ENCODE assay signal across 14 cellular contexts in the genomic region with DNA sequence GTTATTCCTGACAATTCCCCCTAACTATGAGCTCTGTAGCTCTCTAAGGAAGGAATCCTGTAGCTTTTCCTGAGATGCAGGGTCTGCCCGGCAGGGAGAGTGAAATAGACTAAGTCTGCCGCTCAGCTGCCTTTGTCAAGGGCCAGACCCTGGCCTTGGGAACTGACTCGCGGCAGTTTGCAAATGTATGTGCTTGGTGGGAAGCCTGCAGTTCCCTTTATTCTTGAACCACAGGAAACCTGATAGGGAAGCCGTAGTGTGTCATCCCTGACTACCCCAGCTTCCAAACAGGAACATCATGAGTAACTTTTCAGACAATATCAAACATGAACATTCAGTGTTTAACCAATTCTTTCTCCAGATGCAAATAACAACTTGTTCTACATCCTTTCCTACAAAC.
DNase-seq lines count a peak whose midpoint lies in the region; ATAC-seq, FAIRE-seq and TF ChIP-seq lines count a peak whose summit lies in the region.
"Had no signal": no experiment of that assay in that cellular context is flagged by ENCODE, and none has a peak within 500 bp of the region (broad histone marks: within the 10 kb centered on the region; RNA-seq: fewer than 3 reads in every experiment).

No MANE protein-coding gene starts in this region.

- ATAC-seq in HG02610 (IDR thresholded peaks at IDR 0.05; ENCODE audit: unreplicated experiment): no peak
- ATAC-seq: GM12878 had no signal

- H2BK5ac ChIP-seq in H1 (ENCODE audit: low read depth, low read length): no peak overlapping the region

- H3K79me1 ChIP-seq in H1 (ENCODE audit: low read depth, low read length): no peaks in the 10 kb centered on the region

- no peak for TF ChIP-seq POLR2A in H1 (IDR thresholded peaks at IDR 0.05; ENCODE audit: control extremely low read depth in 1 of 2, low read depth in 2 of 2, low read length in 2 of 2)

- H4K20me1 ChIP-seq in H1 (replicated peaks in 1 of 2; ENCODE audit: control insufficient read depth in 1 of 2, insufficient read depth in 2 of 2, low read length in 2 of 2): no peaks in the 10 kb centered on the region

- TF ChIP-seq CTCF in H1 (IDR thresholded peaks at IDR 0.05; ENCODE audit: control extremely low read depth in 1 of 3, insufficient read depth in 1 of 3, low read depth in 1 of 3, low read length in 3 of 3): no peak

- H3K4me1 ChIP-seq in NT2/D1 (ENCODE audit: insufficient read depth, insufficient read length) (no peaks in the 10 kb centered on the region), H1 (replicated peaks in 1 of 4; ENCODE audit: control insufficient read depth in 3 of 4, insufficient read depth in 4 of 4, low read length in 3 of 4) (peaks cover 1 to 20% (median 11%) of the 10 kb centered on the region in 4 experiments; a peak in 6 of 7 replicates)
- H3K4me1 ChIP-seq: thyroid gland had no signal

- H3K9me3 ChIP-seq in NT2/D1 (ENCODE audit: insufficient read depth, low read length): no peaks in the 10 kb centered on the region; the same call in 1 of the 2 replicates
- H3K9me3 ChIP-seq in H1 (ENCODE audit: insufficient read depth in 2 of 2, low read depth in 1 of 2, low read length in 1 of 2): no peaks in the 10 kb centered on the region
- H3K9me3 ChIP-seq: thyroid gland had no signal

- no peak overlapping the region for H3K4ac ChIP-seq in H1 (replicated peaks; ENCODE audit: insufficient read length, low read depth, low read length)

- H3K36me3 ChIP-seq in NT2/D1 (ENCODE audit: insufficient read depth, insufficient read length, low read length) (no peaks in the 10 kb centered on the region), H1 (ENCODE audit: control insufficient read depth in 2 of 4, insufficient read depth in 4 of 4, low read length in 3 of 4) (no peaks in the 10 kb centered on the region)
- H3K36me3 ChIP-seq: thyroid gland had no signal

- H3K79me2 ChIP-seq in H1 (ENCODE audit: control insufficient read depth in 1 of 2, insufficient read depth in 2 of 2, low read length in 2 of 2): no peaks in the 10 kb centered on the region

- CTCF ChIA-PET in H1 (lab: Charles Lee; ENCODE audit: partially characterized antibody): interaction anchor here (0.7 to 3.4 kb wide), 8 partner anchors 17 to 291 kb away, joined by 3 to 22 read pairs (median 3); no protein-coding TSS in a partner anchor

- peak; percentile 6 for DNase-seq in EL
- DNase-seq in NT2/D1 (ENCODE audit: low read depth, low spot score): peak; percentile 88
- peak; percentile 66 to 82 for DNase-seq in H1 (ENCODE audit: low read depth in 1 of 2, low spot score in 2 of 2)
- peak; percentile 51 for DNase-seq in medulla oblongata (ENCODE audit: extremely low spot score)
- no peak for DNase-seq in occipital lobe (lab: John Stamatoyannopoulos, UW)
- no peak for DNase-seq in NCI-H128 (lab: John Stamatoyannopoulos, UW; ENCODE audit: unreplicated experiment)
- no peak for DNase-seq in amniotic stem cell (lab: John Stamatoyannopoulos, UW)
- DNase-seq: CD4-positive, CD25-positive, alpha-beta regulatory T cell; immature natural killer cell; NCI-H526 treated with DMSO at 0.1 percent for 48 hours; T-helper 9 cell; thyroid gland had no signal

- H3K9ac ChIP-seq in NT2/D1 (ENCODE audit: insufficient read length, low read depth) (no peak overlapping the region), H1 (replicated peaks in 1 of 4; ENCODE audit: extremely low read depth in 1 of 4, low read depth in 3 of 4, low read length in 3 of 4) (no peak overlapping the region)

- H2AK5ac ChIP-seq in H1 (ENCODE audit: low read depth, low read length): no peak overlapping the region

- no peak overlapping the region for H3K4me3 ChIP-seq in NT2/D1 (ENCODE audit: insufficient read length, low read depth)
- peak overlapping the region in 1 of 4 experiments; percentile 35; a peak in 1 of 8 replicates for H3K4me3 ChIP-seq in H1 (ENCODE audit: extremely low read depth in 1 of 4, insufficient read depth in 2 of 4, low read depth in 3 of 4, low read length in 4 of 4)
- H3K4me3 ChIP-seq: GM12878, thyroid gland had no signal

- H2BK20ac ChIP-seq in H1 (ENCODE audit: low read length): no peak overlapping the region

- no peak overlapping the region for H3K14ac ChIP-seq in H1 (ENCODE audit: insufficient read length)

- no peaks in the 10 kb centered on the region for H3K23me2 ChIP-seq in H1 (ENCODE audit: low read depth, low read length)

- no peak overlapping the region for H3K23ac ChIP-seq in H1 (ENCODE audit: insufficient read length)

- H4K5ac ChIP-seq in H1 (ENCODE audit: insufficient read length, low read depth, low read length): no peak overlapping the region

- no peak overlapping the region for H3K18ac ChIP-seq in H1 (ENCODE audit: extremely low read depth, low read length)

- peak; percentile 99 for FAIRE-seq in H1 (lab: Jason Lieb, UNC)
- FAIRE-seq: GM12878 had no signal

- H2BK120ac ChIP-seq in H1 (replicated peaks; ENCODE audit: low read depth, low read length): no peak overlapping the region

- H4K8ac ChIP-seq in H1 (ENCODE audit: extremely low read depth, insufficient read depth, low read length): no peak overlapping the region

- 1% methylated on average over 5 of the region's 5 CpGs; no CpG with 5 or more reads in 1 of the 2 experiments for whole genome bisulfite sequencing in H1 (ENCODE audit: extremely low coverage in 1 of 2, insufficient coverage in 1 of 2, insufficient read length in 1 of 2, insufficient replicate concordance in 2 of 2, low coverage in 1 of 2, low lambda C conversion rate in 2 of 2, missing lambda C conversion rate in 1 of 2), 2 experiments

- no peak overlapping the region for H3K56ac ChIP-seq in H1 (replicated peaks; ENCODE audit: insufficient read length, low read depth, low read length)

- H2AFZ ChIP-seq in H1 (ENCODE audit: low read length): no peak overlapping the region

- POLR2A ChIA-PET in H1 (lab: Charles Lee; ENCODE audit: partially characterized antibody): interaction anchor here (0.8 kb wide), 1 partner anchor 102 kb away, joined by 3 read pairs; no protein-coding TSS in a partner anchor

- H2BK12ac ChIP-seq in H1 (ENCODE audit: low read depth, low read length): no peak overlapping the region

- TF ChIP-seq EP300 in H1 (IDR thresholded peaks at IDR 0.05; ENCODE audit: borderline replicate concordance in 1 of 2, low read depth in 2 of 2, low read length in 2 of 2): peak in 1 of 2 experiments; percentile 66; a peak in 1 of 3 replicates

- H3K27ac ChIP-seq in H1 (ENCODE audit: low read depth, low read length): no peak overlapping the region
- H3K27ac ChIP-seq: thyroid gland had no signal

- peak overlapping the region; percentile 19 to 56; a peak in 3 of 4 replicates for H3K4me2 ChIP-seq in H1 (ENCODE audit: insufficient read depth in 1 of 2, low read depth in 2 of 2, low read length in 2 of 2)

- peak; percentile 20 to 33; a peak in 3 of 4 replicates for TF ChIP-seq RAD21 in H1 (IDR thresholded peaks at IDR 0.05 in 1 of 2, conservative IDR thresholded peaks at IDR 0.05 in 1 of 2; ENCODE audit: low read depth in 2 of 2, low read length in 2 of 2)

- no peak overlapping the region for H2BK15ac ChIP-seq in H1 (ENCODE audit: low read length)

- no peak overlapping the region for H4K91ac ChIP-seq in H1 (replicated peaks; ENCODE audit: insufficient read length, low read length)

- H3K27me3 ChIP-seq in NT2/D1 (ENCODE audit: insufficient read depth, insufficient read length) (no peaks in the 10 kb centered on the region), H1 (replicated peaks in 1 of 4; ENCODE audit: control insufficient read depth in 3 of 4, extremely low read depth in 1 of 4, insufficient read depth in 3 of 4, low read length in 3 of 4) (no peaks in the 10 kb centered on the region; a peak in 1 of 7 replicates)
- H3K27me3 ChIP-seq: thyroid gland had no signal

TF ChIP-seq in H1, 55 proteins besides CTCF, POLR2A, EP300 and RAD21 (continues in another document):
- TF ChIP-seq TAF7 (optimal IDR thresholded peaks at IDR 0.05; ENCODE audit: borderline replicate concordance, low read depth, low read length) (peak; percentile 15), NANOG (IDR thresholded peaks at IDR 0.05; ENCODE audit: insufficient read depth, low read depth, low read length, poor library complexity, severe bottlenecking) (peak; percentile 82), TAF1 (IDR thresholded peaks at IDR 0.05; ENCODE audit: low read depth, low read length) (0 out of 2 replicates have a peak, but pooled peaks have one; percentile 32), JUND (IDR thresholded peaks at IDR 0.05; ENCODE audit: low read length) (peak; percentile 56; the same call in 1 of the 2 replicates), YY1 (IDR thresholded peaks at IDR 0.05; ENCODE audit: low read depth, low read length) (0 out of 2 replicates have a peak, but pooled peaks have one; percentile 40), TBP (IDR thresholded peaks at IDR 0.05; ENCODE audit: low read depth, low read length) (peak; percentile 62), CBX5 (IDR thresholded peaks at IDR 0.05; ENCODE audit: low read depth, low read length) (no peak), GTF2F1 (IDR thresholded peaks at IDR 0.05; ENCODE audit: borderline replicate concordance, low read depth, low read length) (no peak), TCF12 (IDR thresholded peaks at IDR 0.05; ENCODE audit: low read depth, low read length) (0 out of 2 replicates have a peak, but pooled peaks have one; percentile 66), SIRT6 (IDR thresholded peaks at IDR 0.05; ENCODE audit: low read length) (no peak), NRF1 (IDR thresholded peaks at IDR 0.05; ENCODE audit: low read depth, low read length) (no peak), MAFK (IDR thresholded peaks at IDR 0.05; ENCODE audit: low read depth, low read length) (no peak), EGR1 (IDR thresholded peaks at IDR 0.05; ENCODE audit: borderline replicate concordance, low read depth, low read length) (0 out of 2 replicates have a peak, but pooled peaks have one; percentile 8), KDM4A (IDR thresholded peaks at IDR 0.05; ENCODE audit: low read depth, low read length, severe bottlenecking) (no peak), KDM1A (IDR thresholded peaks at IDR 0.05; ENCODE audit: borderline replicate concordance, low read length) (no peak), GABPA (IDR thresholded peaks at IDR 0.05; ENCODE audit: borderline replicate concordance, insufficient read depth, low read length) (no peak)
- TF ChIP-seq, protein P1, sequence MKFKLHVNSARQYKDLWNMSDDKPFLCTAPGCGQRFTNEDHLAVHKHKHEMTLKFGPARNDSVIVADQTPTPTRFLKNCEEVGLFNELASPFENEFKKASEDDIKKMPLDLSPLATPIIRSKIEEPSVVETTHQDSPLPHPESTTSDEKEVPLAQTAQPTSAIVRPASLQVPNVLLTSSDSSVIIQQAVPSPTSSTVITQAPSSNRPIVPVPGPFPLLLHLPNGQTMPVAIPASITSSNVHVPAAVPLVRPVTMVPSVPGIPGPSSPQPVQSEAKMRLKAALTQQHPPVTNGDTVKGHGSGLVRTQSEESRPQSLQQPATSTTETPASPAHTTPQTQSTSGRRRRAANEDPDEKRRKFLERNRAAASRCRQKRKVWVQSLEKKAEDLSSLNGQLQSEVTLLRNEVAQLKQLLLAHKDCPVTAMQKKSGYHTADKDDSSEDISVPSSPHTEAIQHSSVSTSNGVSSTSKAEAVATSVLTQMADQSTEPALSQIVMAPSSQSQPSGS (IDR thresholded peaks at IDR 0.05; ENCODE audit: low read length): no peak

Comparison
In these comparisons a context has a peak if more than half of its experiments do, and no peak if none do; other contexts are left out.
1. DNase-seq: peak in EL (single experiment), NT2/D1 (single experiment), H1 (2 of 2) and medulla oblongata (single experiment); none in occipital lobe (single experiment), NCI-H128 (single experiment) and amniotic stem cell (single experiment).